1 cellular context compared by ENCODE assay signal in the genomic region with DNA sequence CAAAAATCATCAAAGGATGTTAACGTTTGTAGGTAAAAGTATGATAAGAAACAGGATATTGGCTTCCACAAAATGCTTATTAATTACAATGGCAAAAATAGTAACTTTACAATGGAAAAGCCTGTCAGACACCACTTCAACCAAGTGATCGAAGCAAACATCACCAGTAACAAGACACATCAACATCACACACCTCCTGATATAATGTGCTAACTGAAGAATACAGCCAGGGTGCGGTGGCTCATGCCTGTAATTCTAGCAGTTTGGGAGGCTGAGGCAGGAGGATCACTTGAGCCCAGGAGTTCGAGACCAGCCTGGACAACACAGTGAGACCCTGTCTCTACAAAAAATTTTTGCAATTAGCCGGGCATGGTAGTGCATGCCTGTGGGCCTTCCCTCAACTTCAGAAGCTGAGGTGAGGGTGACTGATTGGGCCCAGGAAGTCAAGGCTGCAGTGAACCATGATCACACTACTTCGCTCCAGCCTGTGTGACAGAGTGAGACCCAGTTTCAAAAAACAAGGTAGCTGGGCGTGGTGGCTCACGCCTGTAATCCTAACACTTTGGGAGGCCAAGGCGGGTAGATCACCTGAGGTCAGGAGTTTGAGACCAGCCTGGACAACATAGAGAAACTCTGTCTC.
TF ChIP-seq lines count a peak whose summit lies in the region.

No MANE protein-coding gene starts in this region.

TF ChIP-seq in HepG2, 621 proteins besides CTCF, POLR2A, EP300 and RAD21 (continued from another document):
- TF ChIP-seq, protein P1, sequence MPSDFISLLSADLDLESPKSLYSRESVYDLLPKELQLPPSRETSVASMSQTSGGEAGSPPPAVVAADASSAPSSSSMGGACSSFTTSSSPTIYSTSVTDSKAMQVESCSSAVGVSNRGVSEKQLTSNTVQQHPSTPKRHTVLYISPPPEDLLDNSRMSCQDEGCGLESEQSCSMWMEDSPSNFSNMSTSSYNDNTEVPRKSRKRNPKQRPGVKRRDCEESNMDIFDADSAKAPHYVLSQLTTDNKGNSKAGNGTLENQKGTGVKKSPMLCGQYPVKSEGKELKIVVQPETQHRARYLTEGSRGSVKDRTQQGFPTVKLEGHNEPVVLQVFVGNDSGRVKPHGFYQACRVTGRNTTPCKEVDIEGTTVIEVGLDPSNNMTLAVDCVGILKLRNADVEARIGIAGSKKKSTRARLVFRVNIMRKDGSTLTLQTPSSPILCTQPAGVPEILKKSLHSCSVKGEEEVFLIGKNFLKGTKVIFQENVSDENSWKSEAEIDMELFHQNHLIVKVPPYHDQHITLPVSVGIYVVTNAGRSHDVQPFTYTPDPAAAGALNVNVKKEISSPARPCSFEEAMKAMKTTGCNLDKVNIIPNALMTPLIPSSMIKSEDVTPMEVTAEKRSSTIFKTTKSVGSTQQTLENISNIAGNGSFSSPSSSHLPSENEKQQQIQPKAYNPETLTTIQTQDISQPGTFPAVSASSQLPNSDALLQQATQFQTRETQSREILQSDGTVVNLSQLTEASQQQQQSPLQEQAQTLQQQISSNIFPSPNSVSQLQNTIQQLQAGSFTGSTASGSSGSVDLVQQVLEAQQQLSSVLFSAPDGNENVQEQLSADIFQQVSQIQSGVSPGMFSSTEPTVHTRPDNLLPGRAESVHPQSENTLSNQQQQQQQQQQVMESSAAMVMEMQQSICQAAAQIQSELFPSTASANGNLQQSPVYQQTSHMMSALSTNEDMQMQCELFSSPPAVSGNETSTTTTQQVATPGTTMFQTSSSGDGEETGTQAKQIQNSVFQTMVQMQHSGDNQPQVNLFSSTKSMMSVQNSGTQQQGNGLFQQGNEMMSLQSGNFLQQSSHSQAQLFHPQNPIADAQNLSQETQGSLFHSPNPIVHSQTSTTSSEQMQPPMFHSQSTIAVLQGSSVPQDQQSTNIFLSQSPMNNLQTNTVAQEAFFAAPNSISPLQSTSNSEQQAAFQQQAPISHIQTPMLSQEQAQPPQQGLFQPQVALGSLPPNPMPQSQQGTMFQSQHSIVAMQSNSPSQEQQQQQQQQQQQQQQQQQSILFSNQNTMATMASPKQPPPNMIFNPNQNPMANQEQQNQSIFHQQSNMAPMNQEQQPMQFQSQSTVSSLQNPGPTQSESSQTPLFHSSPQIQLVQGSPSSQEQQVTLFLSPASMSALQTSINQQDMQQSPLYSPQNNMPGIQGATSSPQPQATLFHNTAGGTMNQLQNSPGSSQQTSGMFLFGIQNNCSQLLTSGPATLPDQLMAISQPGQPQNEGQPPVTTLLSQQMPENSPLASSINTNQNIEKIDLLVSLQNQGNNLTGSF (CRISPR knock-in tag; IDR thresholded peaks at IDR 0.05), result no peak
- TF ChIP-seq, protein P2, sequence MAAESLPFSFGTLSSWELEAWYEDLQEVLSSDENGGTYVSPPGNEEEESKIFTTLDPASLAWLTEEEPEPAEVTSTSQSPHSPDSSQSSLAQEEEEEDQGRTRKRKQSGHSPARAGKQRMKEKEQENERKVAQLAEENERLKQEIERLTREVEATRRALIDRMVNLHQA (CRISPR knock-in tag; IDR thresholded peaks at IDR 0.05), result no peak
- TF ChIP-seq, protein P3, sequence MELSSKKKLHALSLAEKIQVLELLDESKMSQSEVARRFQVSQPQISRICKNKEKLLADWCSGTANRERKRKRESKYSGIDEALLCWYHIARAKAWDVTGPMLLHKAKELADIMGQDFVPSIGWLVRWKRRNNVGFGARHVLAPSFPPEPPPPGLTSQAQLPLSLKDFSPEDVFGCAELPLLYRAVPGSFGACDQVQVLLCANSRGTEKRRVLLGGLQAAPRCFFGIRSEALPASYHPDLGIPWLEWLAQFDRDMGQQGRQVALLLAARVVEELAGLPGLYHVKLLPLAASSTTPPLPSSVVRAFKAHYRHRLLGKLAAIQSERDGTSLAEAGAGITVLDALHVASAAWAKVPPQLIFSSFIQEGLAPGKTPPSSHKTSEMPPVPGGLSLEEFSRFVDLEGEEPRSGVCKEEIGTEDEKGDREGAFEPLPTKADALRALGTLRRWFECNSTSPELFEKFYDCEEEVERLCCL (CRISPR knock-in tag; IDR thresholded peaks at IDR 0.05; ENCODE audit: borderline replicate concordance), result no peak
- no peak for TF ChIP-seq PHF5A (CRISPR knock-in tag; IDR thresholded peaks at IDR 0.05; ENCODE audit: low read depth, unreplicated experiment)
